8 cellular contexts compared by ENCODE assay signal in genomic region chrX:84187501-84188319, GRCh38. TPM values are rescaled to one million over a fixed set of nuclear protein-coding genes. Genes with fewer than 3 reads are reported as not detected.
DNase-seq lines count a peak whose midpoint lies in the region; ATAC-seq and TF ChIP-seq lines count a peak whose summit lies in the region.

TSS of gene RPS6KA6 (minus strand) at chrX:84188199. CDS start at chrX:84187899, 300 bp downstream.

- POLR2A ChIA-PET in WTC11 (lab: Charles Lee): no interaction called here

- DNase-seq in activated naive CD4-positive, alpha-beta T cell treated with anti-CD3 and anti-CD28 coated beads, Interleukin-2, amount 10 ng/mL, durations not matched to agents 7 days and 5 days: no peak
- DNase-seq in activated naive CD4-positive, alpha-beta T cell treated with anti-CD3 and anti-CD28 coated beads, Interleukin-2, amount 50 U/mL, for 72 hours (ENCODE audit: low spot score in 2 of 2): no peak
- DNase-seq in WTC11 (ENCODE audit: low spot score) (peak; percentile 44), fibroblast of lung (ENCODE audit: low read depth in 2 of 2) (peak; percentile 18 to 30), nephron progenitor cell (peak; percentile 63), COLO829 (ENCODE audit: low spot score) (no peak)
- no peak for DNase-seq in activated CD4-positive, CD25-positive, alpha-beta regulatory T cell (lab: John Stamatoyannopoulos, UW)

- H3K27ac Mint-ChIP-seq in activated naive CD4-positive, alpha-beta T cell treated with anti-CD3 and anti-CD28 coated beads, Interleukin-2, amount 10 ng/mL, durations not matched to agents 7 days and 5 days: no peak within 1 kb of the TSS
- H3K27ac Mint-ChIP-seq in activated naive CD4-positive, alpha-beta T cell treated with anti-CD3 and anti-CD28 coated beads, Interleukin-2, amount 50 U/mL, for 72 hours: no peak within 1 kb of the TSS
- H3K27ac Mint-ChIP-seq in WTC11 (peak within 1 kb of the TSS; percentile 83; the same call in 1 of the 2 replicates), nephron progenitor cell (peak within 1 kb of the TSS; percentile 95)

- H3K27me3 ChIP-seq in fibroblast of lung (ENCODE audit: control insufficient read depth, insufficient read depth, low read length): no peaks in the 10 kb centered on the region

- no peak for TF ChIP-seq CTCF in WTC11 (IDR thresholded peaks at IDR 0.05)
- TF ChIP-seq CTCF in fibroblast of lung (conservative IDR thresholded peaks at IDR 0.05 in 1 of 2, IDR thresholded peaks at IDR 0.05 in 1 of 2; ENCODE audit: low read depth in 1 of 2, low read length in 2 of 2): no peak
- no peak for TF ChIP-seq CTCF in nephron progenitor cell (IDR thresholded peaks at IDR 0.05)

- H3K79me2 ChIP-seq in fibroblast of lung (ENCODE audit: control insufficient read depth, insufficient read depth, low read length): no peaks in the 10 kb centered on the region

- H3K4me3 Mint-ChIP-seq in activated naive CD4-positive, alpha-beta T cell treated with anti-CD3 and anti-CD28 coated beads, Interleukin-2, amount 10 ng/mL, durations not matched to agents 7 days and 5 days: peak within 1 kb of the TSS; percentile 53
- H3K4me3 Mint-ChIP-seq in WTC11: peak within 1 kb of the TSS; percentile 91
- peak within 1 kb of the TSS; percentile 92 for H3K4me3 Mint-ChIP-seq in nephron progenitor cell

- peak within 1 kb of the TSS; percentile 55 for H3K9ac ChIP-seq in fibroblast of lung (ENCODE audit: insufficient read depth, low read length)

- H4K20me1 ChIP-seq in fibroblast of lung (ENCODE audit: control insufficient read depth, extremely low read depth, insufficient read depth, low read length): no peaks in the 10 kb centered on the region

- no peaks in the 10 kb centered on the region for H3K9me3 Mint-ChIP-seq in activated naive CD4-positive, alpha-beta T cell treated with anti-CD3 and anti-CD28 coated beads, Interleukin-2, amount 10 ng/mL, durations not matched to agents 7 days and 5 days
- H3K9me3 Mint-ChIP-seq in activated naive CD4-positive, alpha-beta T cell treated with anti-CD3 and anti-CD28 coated beads, Interleukin-2, amount 50 U/mL, for 72 hours: peaks cover 5 to 14% of the 10 kb centered on the region in 2 donors
- no peaks in the 10 kb centered on the region for H3K9me3 Mint-ChIP-seq in WTC11
- peaks cover 34% of the 10 kb centered on the region for H3K9me3 Mint-ChIP-seq in nephron progenitor cell

- H3K4me2 ChIP-seq in fibroblast of lung (ENCODE audit: extremely low read depth, insufficient read depth, low read length): peak within 1 kb of the TSS; percentile 79

- H3K36me3 ChIP-seq in fibroblast of lung (ENCODE audit: control insufficient read depth, insufficient read depth, low read length): no peaks in the 10 kb centered on the region

- H2AFZ ChIP-seq in fibroblast of lung (ENCODE audit: low read length): peak within 1 kb of the TSS; percentile 73

- H3K36me3 Mint-ChIP-seq in activated naive CD4-positive, alpha-beta T cell treated with anti-CD3 and anti-CD28 coated beads, Interleukin-2, amount 10 ng/mL, durations not matched to agents 7 days and 5 days: no peaks in the 10 kb centered on the region
- H3K36me3 Mint-ChIP-seq in activated naive CD4-positive, alpha-beta T cell treated with anti-CD3 and anti-CD28 coated beads, Interleukin-2, amount 50 U/mL, for 72 hours: peaks cover 6 to 11% of the 10 kb centered on the region in 2 donors
- H3K36me3 Mint-ChIP-seq in WTC11 (no peaks in the 10 kb centered on the region), nephron progenitor cell (ENCODE audit: low read depth) (no peaks in the 10 kb centered on the region)

- H3K4me1 Mint-ChIP-seq in activated naive CD4-positive, alpha-beta T cell treated with anti-CD3 and anti-CD28 coated beads, Interleukin-2, amount 10 ng/mL, durations not matched to agents 7 days and 5 days: peaks cover 5% of the 10 kb centered on the region
- peaks cover 18% of the 10 kb centered on the region for H3K4me1 Mint-ChIP-seq in WTC11
- peaks cover 25% of the 10 kb centered on the region for H3K4me1 Mint-ChIP-seq in nephron progenitor cell

- peak within 1 kb of the TSS; percentile 32 for H3K27ac ChIP-seq in fibroblast of lung (ENCODE audit: insufficient read depth, low read length)

- CTCF ChIA-PET in activated naive CD4-positive, alpha-beta T cell treated with anti-CD3 and anti-CD28 coated beads, Interleukin-2, amount 10 ng/mL, durations not matched to agents 7 days and 5 days (lab: Charles Lee): no interaction called here
- CTCF ChIA-PET in WTC11 (lab: Charles Lee): interaction anchor here (1.5 kb wide), 1 partner anchor 141 kb away, joined by 6 read pairs; no protein-coding TSS in a partner anchor

- peak within 1 kb of the TSS; percentile 58 to 78 (median 64) for H3K4me3 ChIP-seq in fibroblast of lung (replicated peaks in 1 of 4; ENCODE audit: control extremely low read depth in 1 of 4, insufficient read depth in 1 of 4, low read depth in 3 of 4, low read length in 4 of 4)

- H3K9me3 ChIP-seq in fibroblast of lung (ENCODE audit: control insufficient read depth, insufficient read depth, low read depth, low read length): no peaks in the 10 kb centered on the region

- peaks cover 23% of the 10 kb centered on the region for H3K27me3 Mint-ChIP-seq in activated naive CD4-positive, alpha-beta T cell treated with anti-CD3 and anti-CD28 coated beads, Interleukin-2, amount 10 ng/mL, durations not matched to agents 7 days and 5 days
- H3K27me3 Mint-ChIP-seq in WTC11 (ENCODE audit: low read depth) (no peaks in the 10 kb centered on the region), nephron progenitor cell (ENCODE audit: low read depth, poor library complexity) (no peaks in the 10 kb centered on the region)

- no peaks in the 10 kb centered on the region for H3K4me1 ChIP-seq in fibroblast of lung (ENCODE audit: control insufficient read depth, extremely low read depth, insufficient read depth, low read length)

- ATAC-seq in activated naive CD4-positive, alpha-beta T cell treated with anti-CD3 and anti-CD28 coated beads, Interleukin-2, amount 50 U/mL, for 72 hours: no peak
- ATAC-seq in HG03342 (IDR thresholded peaks at IDR 0.05; ENCODE audit: unreplicated experiment): peak; percentile 43
- ATAC-seq in WTC11: peak; percentile 63

TF ChIP-seq in WTC11, 78 proteins besides CTCF, POLR2A, EP300 and RAD21:
- TF ChIP-seq E2F4 (CRISPR knock-in tag; IDR thresholded peaks at IDR 0.05; ENCODE audit: borderline replicate concordance, low read depth) (no peak), FOXP1 (CRISPR knock-in tag; IDR thresholded peaks at IDR 0.05; ENCODE audit: borderline replicate concordance) (no peak), ETV6 (CRISPR knock-in tag; IDR thresholded peaks at IDR 0.05) (no peak), SP1 (CRISPR knock-in tag; conservative IDR thresholded peaks at IDR 0.05) (no peak), ZNF416 (CRISPR knock-in tag; IDR thresholded peaks at IDR 0.05) (no peak), HMGXB4 (CRISPR knock-in tag; IDR thresholded peaks at IDR 0.05) (peak; percentile 31; the same call in 1 of the 2 replicates)

RNA-seq across cellular contexts. Expression of gene RPS6KA6, which starts in this region (rescaled TPM):
- total RNA-seq in activated naive CD4-positive, alpha-beta T cell treated with anti-CD3 and anti-CD28 coated beads, Interleukin-2, amount 50 U/mL, for 72 hours: under 1 TPM; 0.07 to 0.16 TPM
- total RNA-seq in WTC11 (2021): 13.1 to 14.8 TPM (median 13.3 TPM) in 3 replicates
- 3.3 and 4.5 TPM in 2 replicates for total RNA-seq in fibroblast of lung
- 4.2 and 6.5 TPM in 2 replicates for polyA plus RNA-seq in fibroblast of lung
- polyA plus RNA-seq in fibroblast of lung (2012): 2.9 and 4.9 TPM in 2 replicates
- 1.8 and 2.9 TPM in 2 replicates for polyA minus RNA-seq in fibroblast of lung (ENCODE audit: low replicate concordance)

Comparison
In these comparisons a context has a peak if more than half of its experiments do, and no peak if none do; other contexts are left out.
1. DNase-seq: peak in WTC11 (single experiment), fibroblast of lung (2 of 2) and nephron progenitor cell (single experiment); none in activated naive CD4-positive, alpha-beta T cell treated with anti-CD3 and anti-CD28 coated beads, Interleukin-2, amount 10 ng/mL, durations not matched to agents 7 days and 5 days (single experiment), activated naive CD4-positive, alpha-beta T cell treated with anti-CD3 and anti-CD28 coated beads, Interleukin-2, amount 50 U/mL, for 72 hours (0 of 2), activated CD4-positive, CD25-positive, alpha-beta regulatory T cell (0 of 4) and COLO829 (single experiment).
2. H3K27ac Mint-ChIP-seq: peak in WTC11 (single experiment) and nephron progenitor cell (single experiment); none in activated naive CD4-positive, alpha-beta T cell treated with anti-CD3 and anti-CD28 coated beads, Interleukin-2, amount 10 ng/mL, durations not matched to agents 7 days and 5 days (single experiment) and activated naive CD4-positive, alpha-beta T cell treated with anti-CD3 and anti-CD28 coated beads, Interleukin-2, amount 50 U/mL, for 72 hours (0 of 2).
3. ATAC-seq: peak in HG03342 (single experiment) and WTC11 (single experiment); none in activated naive CD4-positive, alpha-beta T cell treated with anti-CD3 and anti-CD28 coated beads, Interleukin-2, amount 50 U/mL, for 72 hours (0 of 2).
4. Peak in every context shown above with its lines, with median percentiles within 50 percentile points of each other: H3K4me3 Mint-ChIP-seq.